8 cellular contexts compared by ENCODE assay signal in the genomic region with DNA sequence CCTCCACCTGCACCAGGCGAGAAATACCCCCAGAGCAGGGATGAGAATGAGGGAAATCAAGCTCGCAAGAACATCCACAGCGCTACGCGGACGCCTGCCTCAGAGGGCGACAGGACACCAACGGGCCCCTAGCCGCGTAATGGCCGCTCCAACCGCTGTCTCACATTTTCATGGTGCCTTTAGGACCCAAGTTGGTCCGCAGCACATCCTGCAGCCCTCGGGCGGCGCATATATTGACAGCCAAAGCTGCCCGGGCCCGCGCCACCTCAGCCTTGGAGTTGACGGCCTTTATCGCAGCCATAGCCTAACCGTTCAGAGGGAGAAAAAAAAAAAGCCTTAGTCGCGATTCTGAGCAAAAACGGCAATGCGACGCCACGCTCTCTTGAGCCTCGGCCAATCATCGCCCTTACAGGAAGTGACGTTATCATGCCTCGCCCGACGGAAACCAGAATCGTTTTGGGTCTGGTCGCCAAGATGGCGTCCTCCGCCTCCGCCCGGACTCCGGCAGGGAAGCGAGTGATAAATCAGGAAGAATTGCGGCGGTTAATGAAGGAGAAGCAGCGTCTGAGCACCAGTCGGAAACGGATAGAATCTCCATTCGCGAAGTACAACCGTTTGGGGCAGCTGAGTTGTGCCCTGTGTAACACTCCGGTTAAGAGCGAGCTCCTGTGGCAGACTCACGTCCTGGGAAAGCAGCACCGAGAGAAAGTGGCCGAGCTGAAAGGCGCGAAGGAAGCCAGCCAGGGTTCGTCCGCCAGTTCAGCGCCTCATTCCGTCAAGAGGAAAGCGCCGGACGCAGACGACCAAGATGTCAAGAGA.
DNase-seq lines count a peak whose midpoint lies in the region; ATAC-seq lines count a peak whose summit lies in the region.

A gene with protein sequence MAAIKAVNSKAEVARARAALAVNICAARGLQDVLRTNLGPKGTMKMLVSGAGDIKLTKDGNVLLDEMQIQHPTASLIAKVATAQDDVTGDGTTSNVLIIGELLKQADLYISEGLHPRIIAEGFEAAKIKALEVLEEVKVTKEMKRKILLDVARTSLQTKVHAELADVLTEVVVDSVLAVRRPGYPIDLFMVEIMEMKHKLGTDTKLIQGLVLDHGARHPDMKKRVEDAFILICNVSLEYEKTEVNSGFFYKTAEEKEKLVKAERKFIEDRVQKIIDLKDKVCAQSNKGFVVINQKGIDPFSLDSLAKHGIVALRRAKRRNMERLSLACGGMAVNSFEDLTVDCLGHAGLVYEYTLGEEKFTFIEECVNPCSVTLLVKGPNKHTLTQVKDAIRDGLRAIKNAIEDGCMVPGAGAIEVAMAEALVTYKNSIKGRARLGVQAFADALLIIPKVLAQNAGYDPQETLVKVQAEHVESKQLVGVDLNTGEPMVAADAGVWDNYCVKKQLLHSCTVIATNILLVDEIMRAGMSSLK (minus strand): TSS at position 368 of the 819 bp plus-strand sequence. CDS start 67 bp downstream, at position 301.
A gene with protein sequence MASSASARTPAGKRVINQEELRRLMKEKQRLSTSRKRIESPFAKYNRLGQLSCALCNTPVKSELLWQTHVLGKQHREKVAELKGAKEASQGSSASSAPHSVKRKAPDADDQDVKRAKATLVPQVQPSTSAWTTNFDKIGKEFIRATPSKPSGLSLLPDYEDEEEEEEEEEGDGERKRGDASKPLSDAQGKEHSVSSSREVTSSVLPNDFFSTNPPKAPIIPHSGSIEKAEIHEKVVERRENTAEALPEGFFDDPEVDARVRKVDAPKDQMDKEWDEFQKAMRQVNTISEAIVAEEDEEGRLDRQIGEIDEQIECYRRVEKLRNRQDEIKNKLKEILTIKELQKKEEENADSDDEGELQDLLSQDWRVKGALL (plus strand): TSS at position 448 of the 819 bp plus-strand sequence. CDS start 27 bp downstream, at position 475.

- ATAC-seq in GM19468 (IDR thresholded peaks at IDR 0.05; ENCODE audit: extremely low read depth, unreplicated experiment) = peak; percentile 81
- ATAC-seq in effector memory CD8-positive, alpha-beta T cell (replicated peaks) = peak; percentile 94

- DNase-seq in CMK (ENCODE audit: low read depth) (peak; percentile 86), HS-5 (ENCODE audit: low read depth) (peak; percentile 69), NK-92 (lab: John Stamatoyannopoulos, UW; ENCODE audit: unreplicated experiment) (peak; percentile 55), medulla oblongata (ENCODE audit: extremely low spot score) (peak; percentile 98)
- peak; percentile 80 to 87 for DNase-seq in activated CD8-positive, alpha-beta memory T cell treated with anti-CD3 and anti-CD28 coated beads for 4 hours (ENCODE audit: low read depth in 2 of 2)
- peak; percentile 84 to 88 (median 87) for DNase-seq in effector memory CD8-positive, alpha-beta T cell
- DNase-seq in stimulated activated CD4-positive, alpha-beta T cell treated with anti-CD3 and anti-CD28 coated beads, TNF-alpha, amount 100 ng/mL, for 48 hours (ENCODE audit: low read depth in 3 of 3) = peak; percentile 81 to 82 (median 82)

- peak within 1 kb of the TSS; percentile 90 to 96 for H3K4me3 Mint-ChIP-seq in effector memory CD8-positive, alpha-beta T cell

- H3K36me3 Mint-ChIP-seq in effector memory CD8-positive, alpha-beta T cell (ENCODE audit: insufficient read depth) = peaks cover 40% of the 10 kb centered on the region

- peaks cover 20 to 25% of the 10 kb centered on the region in 2 donors for H3K4me1 Mint-ChIP-seq in effector memory CD8-positive, alpha-beta T cell (ENCODE audit: low read depth in 2 of 2)

- H3K9me3 Mint-ChIP-seq in effector memory CD8-positive, alpha-beta T cell = peaks cover 0 to 10% of the 10 kb centered on the region in 2 donors

- peak within 1 kb of the TSS; percentile 97 to 98 for H3K27ac Mint-ChIP-seq in effector memory CD8-positive, alpha-beta T cell

- peaks cover 0 to 6% of the 10 kb centered on the region in 2 donors for H3K27me3 Mint-ChIP-seq in effector memory CD8-positive, alpha-beta T cell

Comparison
In these comparisons a context has a peak if more than half of its experiments do, and no peak if none do; other contexts are left out.
1. Peak in every context shown above with its lines: DNase-seq and ATAC-seq.